ENCODE assay signal across 22 cellular contexts in the genomic region with DNA sequence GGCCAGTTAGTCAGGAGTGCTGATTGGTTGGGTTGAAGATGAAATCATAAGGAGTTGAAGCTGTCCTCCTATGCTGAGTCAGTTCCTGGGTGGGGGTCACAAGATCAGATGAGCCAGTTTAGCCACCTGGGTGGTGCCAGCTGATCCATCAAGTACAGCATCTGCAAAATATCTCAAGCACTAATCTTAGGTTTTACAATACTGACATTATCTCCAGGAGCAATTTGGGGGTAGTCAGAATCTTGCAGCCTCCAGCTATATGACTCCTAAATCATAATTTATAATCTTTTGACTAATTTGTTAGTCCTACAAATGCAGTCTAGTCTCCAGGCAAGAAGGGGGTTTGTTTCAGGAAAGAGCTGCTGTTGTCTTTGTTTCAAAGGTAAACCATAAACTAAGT.
DNase-seq lines count a peak whose midpoint lies in the region; ATAC-seq and TF ChIP-seq lines count a peak whose summit lies in the region.
"Had no signal": no experiment of that assay in that cellular context is flagged by ENCODE, and none has a peak within 500 bp of the region (broad histone marks: within the 10 kb centered on the region; RNA-seq: fewer than 3 reads in every experiment).

No MANE protein-coding gene starts in this region.

- no peak overlapping the region for H3K4me2 ChIP-seq in mammary epithelial cell (ENCODE audit: insufficient read depth, low read depth, low read length)
- H3K4me2 ChIP-seq: A549; BLaER1 treated with 17β-estradiol and CSF1 and Interleukin-3, amounts not matched to agents 10 nM and 100 nM had no signal

- no peak overlapping the region for H3K27ac ChIP-seq in mammary epithelial cell (ENCODE audit: insufficient read depth, low read depth, low read length)
- H3K27ac ChIP-seq: 22Rv1; A549; BLaER1 treated with 17β-estradiol and CSF1 and Interleukin-3, amounts not matched to agents 10 nM and 100 nM had no signal

- dilution Hi-C loops in mammary epithelial cell (cut with HindIII; ENCODE audit: low sequenced_read_pairs): no loop called here

- no peak overlapping the region for H3K4me3 ChIP-seq in mammary epithelial cell (replicated peaks in 1 of 3; ENCODE audit: insufficient read depth in 1 of 3, low read depth in 2 of 3, low read length in 3 of 3)
- H3K4me3 ChIP-seq: A549; BLaER1 treated with 17β-estradiol and CSF1 and Interleukin-3, amounts not matched to agents 10 nM and 100 nM; GM12878 had no signal

- POLR2A ChIA-PET in MCF 10A (lab: Yijun Ruan, JAX): no interaction called here

- H3K79me2 ChIP-seq in mammary epithelial cell (ENCODE audit: insufficient read depth, low read length): no peaks in the 10 kb centered on the region

- no peak overlapping the region for H2AFZ ChIP-seq in mammary epithelial cell (ENCODE audit: low read depth, low read length)

- peaks cover 26% of the 10 kb centered on the region for H3K4me1 ChIP-seq in mammary epithelial cell (ENCODE audit: insufficient read depth, low read length)
- H3K4me1 ChIP-seq: A549; BE2C; BLaER1 treated with 17β-estradiol and CSF1 and Interleukin-3, amounts not matched to agents 10 nM and 100 nM had no signal

- H3K36me3 ChIP-seq in mammary epithelial cell (ENCODE audit: insufficient read depth, low read length): no peaks in the 10 kb centered on the region
- H3K36me3 ChIP-seq: BE2C had no signal

- H3K27me3 Mint-ChIP-seq in MCF 10A (ENCODE audit: insufficient read depth, unreplicated experiment) (no peaks in the 10 kb centered on the region), type B pancreatic cell (peaks cover 55% of the 10 kb centered on the region)

- no peak for ATAC-seq in SK-N-SH treated with all-trans-retinoic acid at 6 μM for 48 hours
- ATAC-seq: A549, GM12878 had no signal

- intact Hi-C loops in mammary epithelial cell (cut with micrococcal nuclease): loop anchor here (5.0 kb wide), 1 partner anchor 38 kb away; no protein-coding TSS in a partner anchor
- intact Hi-C loops in MCF 10A (cut with micrococcal nuclease): no loop called here

- H3K27ac Mint-ChIP-seq in MCF 10A (ENCODE audit: low read depth, unreplicated experiment) (no peak overlapping the region), type B pancreatic cell (no peak overlapping the region)
- H3K27ac Mint-ChIP-seq: CD14-positive monocyte; CD4-positive, alpha-beta T cell; CD8-positive, alpha-beta memory T cell had no signal

- H3K4me3 Mint-ChIP-seq in MCF 10A (ENCODE audit: unreplicated experiment) (no peak overlapping the region), type B pancreatic cell (no peak overlapping the region)
- H3K4me3 Mint-ChIP-seq: CD14-positive monocyte; CD4-positive, alpha-beta T cell; CD8-positive, alpha-beta memory T cell had no signal

- no peaks in the 10 kb centered on the region for H3K27me3 ChIP-seq in mammary epithelial cell (ENCODE audit: insufficient read depth, low read length)
- H3K27me3 ChIP-seq: BE2C; BLaER1 treated with 17β-estradiol and CSF1 and Interleukin-3, amounts not matched to agents 10 nM and 100 nM had no signal

- H3K9me3 Mint-ChIP-seq in MCF 10A (ENCODE audit: unreplicated experiment) (peaks cover 15% of the 10 kb centered on the region), type B pancreatic cell (peaks cover 14% of the 10 kb centered on the region)
- H3K9me3 Mint-ChIP-seq: CD4-positive, alpha-beta T cell; CD8-positive, alpha-beta memory T cell had no signal

- TF ChIP-seq CTCF in mammary epithelial cell (conservative IDR thresholded peaks at IDR 0.05 in 1 of 2, IDR thresholded peaks at IDR 0.05 in 1 of 2; ENCODE audit: extremely low read depth in 1 of 2, insufficient read depth in 1 of 2, low read depth in 1 of 2, low read length in 2 of 2): no peak
- no peak for TF ChIP-seq CTCF in MCF 10A (IDR thresholded peaks at IDR 0.05; ENCODE audit: unreplicated experiment)
- TF ChIP-seq CTCF in type B pancreatic cell (conservative IDR thresholded peaks at IDR 0.05): no peak

- CTCF ChIA-PET in mammary epithelial cell (lab: Charles Lee; ENCODE audit: low non-redundant PET) (no interaction called here), MCF 10A (lab: Yijun Ruan, JAX) (no interaction called here)

- H3K9ac ChIP-seq in mammary epithelial cell (ENCODE audit: insufficient read depth, low read length): no peak overlapping the region
- H3K9ac ChIP-seq: BLaER1 treated with 17β-estradiol and CSF1 and Interleukin-3, amounts not matched to agents 10 nM and 100 nM had no signal

- peaks cover 10% of the 10 kb centered on the region for H3K4me1 Mint-ChIP-seq in MCF 10A (ENCODE audit: insufficient read depth, unreplicated experiment)
- no peaks in the 10 kb centered on the region for H3K4me1 Mint-ChIP-seq in type B pancreatic cell (ENCODE audit: unreplicated experiment)
- H3K4me1 Mint-ChIP-seq: CD14-positive monocyte; CD8-positive, alpha-beta memory T cell had no signal

- BruUV-seq in mammary epithelial cell (replicated peaks; lab: Mats Ljungman, UMichigan) (no TSS peak), MCF 10A (replicated peaks; lab: Mats Ljungman, UMichigan) (no TSS peak)

- peaks cover 5% of the 10 kb centered on the region for H3K36me3 Mint-ChIP-seq in MCF 10A (ENCODE audit: insufficient read depth, unreplicated experiment)
- no peaks in the 10 kb centered on the region for H3K36me3 Mint-ChIP-seq in type B pancreatic cell
- H3K36me3 Mint-ChIP-seq: CD14-positive monocyte; CD8-positive, alpha-beta memory T cell had no signal

- peak; percentile 36 for DNase-seq in mammary epithelial cell
- DNase-seq in MCF 10A (ENCODE audit: unreplicated experiment): no peak
- DNase-seq in amniotic epithelial cell (ENCODE audit: low read depth): peak; percentile 10
- peak; percentile 49 for DNase-seq in kidney tubule cell (ENCODE audit: low spot score)
- DNase-seq in type B pancreatic cell (ENCODE audit: extremely low spot score, unreplicated experiment): no peak
- DNase-seq: ACHN; AML-193; BE2C; CD4-positive, alpha-beta T cell; CD8-positive, alpha-beta memory T cell; DMS 273 treated with DMSO at 0.1 percent for 48 hours; DMS79; EL; GDM1; GOT3; HCEC 1CT had no signal

- no peaks in the 10 kb centered on the region for H4K20me1 ChIP-seq in mammary epithelial cell (ENCODE audit: insufficient read depth, low read length)
- H4K20me1 ChIP-seq: BLaER1 treated with 17β-estradiol and CSF1 and Interleukin-3, amounts not matched to agents 10 nM and 100 nM had no signal

- H3K9me3 ChIP-seq in mammary epithelial cell (replicated peaks; ENCODE audit: insufficient read depth, low read length): no peaks in the 10 kb centered on the region
- H3K9me3 ChIP-seq: A549; BE2C; BLaER1 treated with 17β-estradiol and CSF1 and Interleukin-3, amounts not matched to agents 10 nM and 100 nM had no signal

- in situ Hi-C loops in mammary epithelial cell (cut with MboI; ENCODE audit: low sequenced_read_pairs in 2 of 2): no loop called here

TF ChIP-seq in SK-N-SH treated with all-trans-retinoic acid at 6 μM for 48 hours, 23 proteins besides CTCF, POLR2A, EP300 and RAD21 (continues in another document):
- no peak for TF ChIP-seq ARNTL (CRISPR knock-in tag; IDR thresholded peaks at IDR 0.05; ENCODE audit: borderline replicate concordance, low read depth)
- TF ChIP-seq ZNF8 (CRISPR knock-in tag; IDR thresholded peaks at IDR 0.05): no peak
- TF ChIP-seq ZFP3 (CRISPR knock-in tag; IDR thresholded peaks at IDR 0.05): no peak
- no peak for TF ChIP-seq ZFP30 (CRISPR knock-in tag; IDR thresholded peaks at IDR 0.05)
- TF ChIP-seq RARB (CRISPR knock-in tag; IDR thresholded peaks at IDR 0.05): no peak
- no peak for TF ChIP-seq GLIS3 (CRISPR knock-in tag; IDR thresholded peaks at IDR 0.05)
- TF ChIP-seq TOX (CRISPR knock-in tag; IDR thresholded peaks at IDR 0.05; ENCODE audit: borderline replicate concordance): no peak
- no peak for TF ChIP-seq BACH2 (CRISPR knock-in tag; IDR thresholded peaks at IDR 0.05; ENCODE audit: borderline replicate concordance)
- TF ChIP-seq, protein P1, sequence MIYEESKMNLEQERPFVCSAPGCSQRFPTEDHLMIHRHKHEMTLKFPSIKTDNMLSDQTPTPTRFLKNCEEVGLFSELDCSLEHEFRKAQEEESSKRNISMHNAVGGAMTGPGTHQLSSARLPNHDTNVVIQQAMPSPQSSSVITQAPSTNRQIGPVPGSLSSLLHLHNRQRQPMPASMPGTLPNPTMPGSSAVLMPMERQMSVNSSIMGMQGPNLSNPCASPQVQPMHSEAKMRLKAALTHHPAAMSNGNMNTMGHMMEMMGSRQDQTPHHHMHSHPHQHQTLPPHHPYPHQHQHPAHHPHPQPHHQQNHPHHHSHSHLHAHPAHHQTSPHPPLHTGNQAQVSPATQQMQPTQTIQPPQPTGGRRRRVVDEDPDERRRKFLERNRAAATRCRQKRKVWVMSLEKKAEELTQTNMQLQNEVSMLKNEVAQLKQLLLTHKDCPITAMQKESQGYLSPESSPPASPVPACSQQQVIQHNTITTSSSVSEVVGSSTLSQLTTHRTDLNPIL (CRISPR knock-in tag; IDR thresholded peaks at IDR 0.05; ENCODE audit: low read depth): no peak
- TF ChIP-seq ISL1 (CRISPR knock-in tag; IDR thresholded peaks at IDR 0.05): no peak
- TF ChIP-seq ZC3H10 (CRISPR knock-in tag; IDR thresholded peaks at IDR 0.05): no peak
- no peak for TF ChIP-seq CSDC2 (CRISPR knock-in tag; IDR thresholded peaks at IDR 0.05)
- TF ChIP-seq, protein P2, sequence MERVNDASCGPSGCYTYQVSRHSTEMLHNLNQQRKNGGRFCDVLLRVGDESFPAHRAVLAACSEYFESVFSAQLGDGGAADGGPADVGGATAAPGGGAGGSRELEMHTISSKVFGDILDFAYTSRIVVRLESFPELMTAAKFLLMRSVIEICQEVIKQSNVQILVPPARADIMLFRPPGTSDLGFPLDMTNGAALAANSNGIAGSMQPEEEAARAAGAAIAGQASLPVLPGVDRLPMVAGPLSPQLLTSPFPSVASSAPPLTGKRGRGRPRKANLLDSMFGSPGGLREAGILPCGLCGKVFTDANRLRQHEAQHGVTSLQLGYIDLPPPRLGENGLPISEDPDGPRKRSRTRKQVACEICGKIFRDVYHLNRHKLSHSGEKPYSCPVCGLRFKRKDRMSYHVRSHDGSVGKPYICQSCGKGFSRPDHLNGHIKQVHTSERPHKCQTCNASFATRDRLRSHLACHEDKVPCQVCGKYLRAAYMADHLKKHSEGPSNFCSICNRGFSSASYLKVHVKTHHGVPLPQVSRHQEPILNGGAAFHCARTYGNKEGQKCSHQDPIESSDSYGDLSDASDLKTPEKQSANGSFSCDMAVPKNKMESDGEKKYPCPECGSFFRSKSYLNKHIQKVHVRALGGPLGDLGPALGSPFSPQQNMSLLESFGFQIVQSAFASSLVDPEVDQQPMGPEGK (CRISPR knock-in tag; IDR thresholded peaks at IDR 0.05; ENCODE audit: borderline replicate concordance): no peak
- TF ChIP-seq PPARA (CRISPR knock-in tag; IDR thresholded peaks at IDR 0.05; ENCODE audit: borderline replicate concordance): no peak
- TF ChIP-seq OSR1 (CRISPR knock-in tag; IDR thresholded peaks at IDR 0.05): no peak
- no peak for TF ChIP-seq ZNF70 (CRISPR knock-in tag; IDR thresholded peaks at IDR 0.05)
- TF ChIP-seq ZNF565 (CRISPR knock-in tag; conservative IDR thresholded peaks at IDR 0.05; ENCODE audit: low read depth): no peak
- no peak for TF ChIP-seq TCF4 (CRISPR knock-in tag; IDR thresholded peaks at IDR 0.05; ENCODE audit: borderline replicate concordance)

Comparison
In these comparisons a context has a peak if more than half of its experiments do, and no peak if none do; other contexts are left out.
1. DNase-seq: peak in mammary epithelial cell (single experiment), amniotic epithelial cell (single experiment) and kidney tubule cell (single experiment); none in MCF 10A (single experiment) and type B pancreatic cell (single experiment).